Comparison of ENCODE assay signal across 1 cellular context in genomic region chr6:24145690-24146131, GRCh38.
TF ChIP-seq lines count a peak whose summit lies in the region.

No MANE protein-coding gene starts in this region.

TF ChIP-seq in HepG2, 621 proteins besides CTCF, POLR2A, EP300 and RAD21 (continued from another document):
- TF ChIP-seq SNAPC4 (CRISPR knock-in tag; IDR thresholded peaks at IDR 0.05) (no peak), MED1 (CRISPR knock-in tag; IDR thresholded peaks at IDR 0.05) (peak; percentile 61), CCDC6 (CRISPR knock-in tag; IDR thresholded peaks at IDR 0.05) (no peak), MEIS2 (CRISPR knock-in tag; IDR thresholded peaks at IDR 0.05) (peak; percentile 63; the same call in 1 of the 2 replicates)
